19 cellular contexts compared by ENCODE assay signal in the genomic region with DNA sequence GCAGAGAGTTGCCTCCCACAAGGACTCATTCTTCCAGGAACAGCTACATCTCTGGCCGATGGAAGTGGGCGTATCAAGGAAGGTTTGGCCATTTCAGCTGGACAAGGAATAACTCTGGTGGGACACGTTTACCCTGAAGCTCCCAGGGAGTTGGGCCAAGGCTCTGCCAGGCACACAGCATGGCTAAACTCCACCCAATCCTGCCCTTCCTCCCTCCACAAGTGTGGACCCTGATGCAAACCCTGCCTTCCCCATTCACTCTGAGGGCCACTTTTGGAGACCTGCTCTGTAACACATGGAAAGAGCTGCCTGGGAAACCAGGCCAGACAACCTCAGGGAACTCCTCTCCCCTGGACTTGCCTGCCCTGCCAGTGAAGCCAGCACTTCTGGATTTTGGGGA.
A peak's percentile ranks its signal among the peaks of the same experiment; 100 is the strongest.
DNase-seq lines count a peak whose midpoint lies in the region; ATAC-seq and TF ChIP-seq lines count a peak whose summit lies in the region.
"Had no signal": no experiment of that assay in that cellular context is flagged by ENCODE, and none has a peak within 500 bp of the region (broad histone marks: within the 10 kb centered on the region; RNA-seq: fewer than 3 reads in every experiment).

No MANE protein-coding gene starts in this region.

- peaks cover 0 to 15% (median 7%) of the 10 kb centered on the region in 4 donors for H3K9me3 ChIP-seq in esophagus muscularis mucosa
- H3K9me3 ChIP-seq: BLaER1, Caco-2 had no signal

- H3K4me1 Mint-ChIP-seq in osteocyte (ENCODE audit: unreplicated experiment), result no peaks in the 10 kb centered on the region
- H3K4me1 Mint-ChIP-seq: B cell; CD4-positive, CD25-positive, alpha-beta regulatory T cell had no signal

- H3K4me1 ChIP-seq in esophagus muscularis mucosa, result no peaks in the 10 kb centered on the region
- H3K4me1 ChIP-seq: BLaER1, Caco-2 had no signal

- 86% methylated on average over 3 of the region's 3 CpGs for WGBS in esophagus muscularis mucosa

- peaks cover 0 to 43% (median 0%) of the 10 kb centered on the region in 4 donors for H3K27me3 ChIP-seq in esophagus muscularis mucosa
- H3K27me3 ChIP-seq: BLaER1 had no signal

- no peak for ATAC-seq in HG02973 (IDR thresholded peaks at IDR 0.05; ENCODE audit: unreplicated experiment)
- ATAC-seq: CD8-positive, alpha-beta T cell; GM12878 had no signal

- TF ChIP-seq EP300 in esophagus muscularis mucosa (IDR thresholded peaks at IDR 0.05), result no peak

- H3K9me3 Mint-ChIP-seq in osteocyte (ENCODE audit: unreplicated experiment), result peaks cover 7% of the 10 kb centered on the region

- TF ChIP-seq CTCF in esophagus muscularis mucosa (IDR thresholded peaks at IDR 0.05) (no peak), osteocyte (IDR thresholded peaks at IDR 0.05) (no peak)

- no peaks in the 10 kb centered on the region for H3K36me3 ChIP-seq in esophagus muscularis mucosa
- H3K36me3 ChIP-seq: BLaER1 had no signal

- intact Hi-C loops in esophagus muscularis mucosa (cut with DNase I), result no loop called here

- H3K4me3 Mint-ChIP-seq in osteocyte (ENCODE audit: unreplicated experiment), result no peak overlapping the region
- H3K4me3 Mint-ChIP-seq: B cell; CD4-positive, CD25-positive, alpha-beta regulatory T cell; CD8-positive, alpha-beta T cell had no signal

- H3K4me3 ChIP-seq in esophagus muscularis mucosa, result no peak overlapping the region
- H3K4me3 ChIP-seq: BLaER1, GM12878 had no signal

- DNase-seq in esophagus muscularis mucosa (ENCODE audit: extremely low spot score) (peak; percentile 8), osteocyte (ENCODE audit: extremely low spot score, unreplicated experiment) (peak; percentile 23), ureter (ENCODE audit: low spot score) (peak; percentile 34), activated gamma-delta T cell (lab: John Stamatoyannopoulos, UW) (no peak), DMS 273 (lab: John Stamatoyannopoulos, UW; ENCODE audit: unreplicated experiment) (no peak)
- DNase-seq: Caco-2; CD4-positive, CD25-positive, alpha-beta regulatory T cell; CD8-positive, alpha-beta T cell; DMS 273 treated with DMSO at 0.1 percent for 48 hours; DMS79; EL; GDM1; GOT3; HCEC 1CT had no signal

- no peak overlapping the region for H3K27ac Mint-ChIP-seq in osteocyte (ENCODE audit: unreplicated experiment)
- H3K27ac Mint-ChIP-seq: B cell; CD4-positive, CD25-positive, alpha-beta regulatory T cell; CD8-positive, alpha-beta T cell had no signal

- no peak for TF ChIP-seq POLR2A in esophagus muscularis mucosa (IDR thresholded peaks at IDR 0.05; ENCODE audit: low read depth)

- H3K36me3 Mint-ChIP-seq in osteocyte (ENCODE audit: unreplicated experiment), result no peaks in the 10 kb centered on the region
- H3K36me3 Mint-ChIP-seq: CD4-positive, CD25-positive, alpha-beta regulatory T cell; CD8-positive, alpha-beta T cell had no signal

- no peaks in the 10 kb centered on the region for H3K27me3 Mint-ChIP-seq in osteocyte (ENCODE audit: unreplicated experiment)
- H3K27me3 Mint-ChIP-seq: B cell; CD4-positive, CD25-positive, alpha-beta regulatory T cell had no signal

- H3K27ac ChIP-seq in esophagus muscularis mucosa (replicated peaks in 1 of 4), result no peak overlapping the region
- H3K27ac ChIP-seq: BLaER1, C4-2B had no signal

Comparison
In these comparisons a context has a peak if more than half of its experiments do, and no peak if none do; other contexts are left out.
1. DNase-seq: peak in esophagus muscularis mucosa (single experiment), osteocyte (single experiment) and ureter (single experiment); none in activated gamma-delta T cell (single experiment) and DMS 273 (single experiment).